In genomic region chr3:115855911-115856310, GRCh38 we compare ENCODE assay signal across 24 cellular contexts.
DNase-seq lines count a peak whose midpoint lies in the region; ATAC-seq and TF ChIP-seq lines count a peak whose summit lies in the region.
"Had no signal": no experiment of that assay in that cellular context is flagged by ENCODE, and none has a peak within 500 bp of the region (broad histone marks: within the 10 kb centered on the region; RNA-seq: fewer than 3 reads in every experiment).

No MANE protein-coding gene starts in this region.

- H3K4me2 ChIP-seq in PC-3 (ENCODE audit: low read length) = 0 out of 2 replicates have a peak overlapping the region, but pooled peaks have one; percentile 11

- peaks cover 6% of the 10 kb centered on the region for H3F3A ChIP-seq in PC-3 (ENCODE audit: low read length, unreplicated experiment)

- H3K9ac ChIP-seq in PC-3 (ENCODE audit: low read length) = no peak overlapping the region

- H3K9me3 ChIP-seq in PC-3 (ENCODE audit: low read length) = no peaks in the 10 kb centered on the region
- H3K9me3 ChIP-seq: BE2C, mucosa of descending colon, pancreas, thoracic aorta had no signal

- peak; percentile 45 for DNase-seq in ELR (ENCODE audit: low read depth)
- DNase-seq in PC-3 = peak; percentile 71
- peak; percentile 64 for DNase-seq in fibroblast of mammary gland (ENCODE audit: low read depth)
- no peak for DNase-seq in GOT3 (lab: John Stamatoyannopoulos, UW)
- no peak for DNase-seq in brain microvascular endothelial cell
- DNase-seq: activated CD4-positive, alpha-beta memory T cell treated with anti-CD3 and anti-CD28 coated beads, Interleukin-2, amount 10 ng/mL, durations not matched to agents 7 days and 5 days; activated naive CD8-positive, alpha-beta T cell treated with anti-CD3 and anti-CD28 coated beads for 36 hours; BE2C; effector CD4-positive, alpha-beta T cell; islet precursor cell; KBM-7; mucosa of descending colon; NCI-H1436; NCI-H2107; NCI-H446 treated with DMSO at 0.1 percent for 48 hours; nephron progenitor cell; pancreas; SIG-M5; stimulated activated CD4-positive, alpha-beta T cell treated with anti-CD3 and anti-CD28 coated beads, Interleukin-12 subunit alpha, Interleukin-12 subunit beta, amount 100 ng/mL, for 4 hours; stimulated activated CD4-positive, alpha-beta T cell treated with anti-CD3 and anti-CD28 coated beads, Interleukin-4, amount 100 ng/mL, for 24 hours; stimulated activated naive CD4-positive, alpha-beta T cell treated with Interleukin-2 at 50 U/mL for 16 hours had no signal

- CTCF ChIA-PET in PC-3 (lab: Charles Lee) = no interaction called here

- no peaks in the 10 kb centered on the region for H4K20me1 ChIP-seq in PC-3 (ENCODE audit: low read length)

- H3K4me1 ChIP-seq in PC-3 (ENCODE audit: insufficient read depth, low read length) = peaks cover 21% of the 10 kb centered on the region
- H3K4me1 ChIP-seq: BE2C, pancreas had no signal

- no peak overlapping the region for H2AFZ ChIP-seq in PC-3 (ENCODE audit: low read length)

- H3K79me2 ChIP-seq in PC-3 (ENCODE audit: low read length) = no peaks in the 10 kb centered on the region

- no TSS peak for BruUV-seq in PC-3 (replicated peaks; lab: Mats Ljungman, UMichigan)

- H3K4me3 ChIP-seq in PC-3 (ENCODE audit: low read length) (no peak overlapping the region), fibroblast of mammary gland (ENCODE audit: control insufficient read depth, low read depth, low read length) (no peak overlapping the region), brain microvascular endothelial cell (ENCODE audit: low read depth, low read length) (no peak overlapping the region)
- H3K4me3 ChIP-seq: mucosa of descending colon, pancreas, thoracic aorta had no signal

- in situ Hi-C loops in brain microvascular endothelial cell (cut with HindIII; ENCODE audit: low pct_ligation_motif_present, low sequenced_read_pairs) = no loop called here

- H3K27ac ChIP-seq in PC-3 (ENCODE audit: low read length) (peak overlapping the region; percentile 65), brain microvascular endothelial cell (no peak overlapping the region)
- H3K27ac ChIP-seq: pancreas, thoracic aorta had no signal

- H3K36me3 ChIP-seq in PC-3 (ENCODE audit: low read depth, low read length) = no peaks in the 10 kb centered on the region
- H3K36me3 ChIP-seq in brain microvascular endothelial cell (replicated peaks) = no peaks in the 10 kb centered on the region
- H3K36me3 ChIP-seq: BE2C, pancreas, thoracic aorta had no signal

- ATAC-seq in PC-3 = peak; percentile 92
- ATAC-seq in GM21423 (IDR thresholded peaks at IDR 0.05; ENCODE audit: unreplicated experiment) = no peak
- no peak for ATAC-seq in HG03139 (IDR thresholded peaks at IDR 0.05; ENCODE audit: unreplicated experiment)
- ATAC-seq: mucosa of descending colon, pancreas had no signal

- POLR2A ChIA-PET in PC-3 (lab: Charles Lee; ENCODE audit: unreplicated experiment) = no interaction called here

- H3K27me3 ChIP-seq in PC-3 (ENCODE audit: low read length) (no peaks in the 10 kb centered on the region), brain microvascular endothelial cell (replicated peaks) (no peaks in the 10 kb centered on the region)
- H3K27me3 ChIP-seq: BE2C, pancreas had no signal

- no peaks in the 10 kb centered on the region for H3K9me2 ChIP-seq in PC-3 (replicated peaks; ENCODE audit: low read length)

- TF ChIP-seq CTCF in PC-3 (conservative IDR thresholded peaks at IDR 0.05; ENCODE audit: low read depth, low read length) (no peak), fibroblast of mammary gland (conservative IDR thresholded peaks at IDR 0.05; ENCODE audit: control insufficient read depth, insufficient read depth, low read depth, low read length) (no peak), brain microvascular endothelial cell (IDR thresholded peaks at IDR 0.05; ENCODE audit: low read depth, low read length, missing control alignments) (no peak)

- intact Hi-C loops in PC-3 (cut with micrococcal nuclease) = loop anchor here (2.0 kb wide), 1 partner anchor 21 kb away; no protein-coding TSS in a partner anchor

Comparison
In these comparisons a context has a peak if more than half of its experiments do, and no peak if none do; other contexts are left out.
1. DNase-seq: peak in ELR (single experiment), PC-3 (single experiment) and fibroblast of mammary gland (single experiment); none in GOT3 (single experiment) and brain microvascular endothelial cell (single experiment).